8 cellular contexts compared by ENCODE assay signal in the genomic region with DNA sequence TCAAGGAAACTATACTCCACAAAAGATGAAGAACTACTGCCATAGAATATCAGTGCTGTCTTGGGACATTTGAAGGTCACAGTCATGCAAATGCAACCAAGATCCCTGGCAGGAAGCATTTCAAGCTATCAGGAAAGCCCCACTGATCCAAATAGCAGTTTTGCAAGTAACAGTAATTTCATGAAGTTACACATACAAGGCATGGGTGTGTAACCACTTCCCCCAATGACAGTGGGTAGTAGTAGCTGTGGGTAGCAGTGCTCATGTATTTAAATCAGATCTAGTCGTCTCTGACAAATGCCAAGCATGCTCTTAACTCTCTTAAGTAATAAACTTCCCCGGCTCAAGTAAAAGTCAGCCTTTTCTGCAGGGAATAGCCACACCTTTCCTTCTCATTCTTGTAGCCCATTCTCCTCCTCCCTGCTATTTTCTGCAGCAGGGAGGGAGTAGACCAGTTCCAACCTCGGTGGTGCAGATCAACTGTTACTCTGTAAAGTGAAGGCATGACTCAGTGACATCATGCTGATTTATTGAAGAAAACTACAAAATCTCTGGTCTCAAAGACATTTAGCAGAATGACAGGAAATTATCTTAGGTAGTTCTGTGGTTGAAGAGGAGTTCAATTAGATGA.
DNase-seq lines count a peak whose midpoint lies in the region; ATAC-seq and TF ChIP-seq lines count a peak whose summit lies in the region.

No MANE protein-coding gene starts in this region.

- peaks cover 56% of the 10 kb centered on the region for H3K4me1 Mint-ChIP-seq in nephron progenitor cell

- no peak overlapping the region for H3K27ac Mint-ChIP-seq in nephron progenitor cell

- H3K4me1 ChIP-seq in esophagus squamous epithelium: peaks cover 0 to 22% (median 0%) of the 10 kb centered on the region in 3 donors

- no peaks in the 10 kb centered on the region for H3K36me3 ChIP-seq in esophagus squamous epithelium

- no peaks in the 10 kb centered on the region for H3K9me3 ChIP-seq in esophagus squamous epithelium

- DNase-seq in GM04503 (ENCODE audit: low read depth): peak; percentile 44
- peak; percentile 16 for DNase-seq in fibroblast of pulmonary artery (ENCODE audit: low read depth)
- DNase-seq in NCI-H1092 (lab: John Stamatoyannopoulos, UW): no peak
- DNase-seq in NCI-H82 treated with DMSO at 0.1 percent for 48 hours (lab: John Stamatoyannopoulos, UW; ENCODE audit: unreplicated experiment): no peak
- DNase-seq in esophagus squamous epithelium (lab: John Stamatoyannopoulos, UW): no peak
- no peak for DNase-seq in nephron progenitor cell

- H3K27me3 Mint-ChIP-seq in nephron progenitor cell (ENCODE audit: low read depth, poor library complexity): peaks cover 6% of the 10 kb centered on the region

- intact Hi-C loops in esophagus squamous epithelium (cut with DNase I): no loop called here

- TF ChIP-seq POLR2A in esophagus squamous epithelium (IDR thresholded peaks at IDR 0.05): no peak

- no peaks in the 10 kb centered on the region for H3K36me3 Mint-ChIP-seq in nephron progenitor cell (ENCODE audit: low read depth)

- no peak overlapping the region for H3K27ac ChIP-seq in esophagus squamous epithelium

- H3K9me3 Mint-ChIP-seq in nephron progenitor cell: no peaks in the 10 kb centered on the region

- ATAC-seq in GM21526 (IDR thresholded peaks at IDR 0.05; ENCODE audit: low FRiP score, unreplicated experiment) (peak; percentile 69), HG03558 (IDR thresholded peaks at IDR 0.05; ENCODE audit: extremely low read depth, unreplicated experiment) (peak; percentile 82)

- WGBS in esophagus squamous epithelium, 2 donors: 16 to 19% methylated on average over 3 of the region's 3 CpGs

- H3K27me3 ChIP-seq in esophagus squamous epithelium: no peaks in the 10 kb centered on the region

- no peak overlapping the region for H3K4me3 Mint-ChIP-seq in nephron progenitor cell

- H3K4me3 ChIP-seq in fibroblast of pulmonary artery (replicated peaks; ENCODE audit: low read depth, low read length): no peak overlapping the region
- H3K4me3 ChIP-seq in esophagus squamous epithelium: no peak overlapping the region

- TF ChIP-seq CTCF in fibroblast of pulmonary artery (IDR thresholded peaks at IDR 0.05; ENCODE audit: low read length, missing control alignments) (no peak), esophagus squamous epithelium (IDR thresholded peaks at IDR 0.05) (no peak), nephron progenitor cell (IDR thresholded peaks at IDR 0.05) (no peak)

Comparison
In these comparisons a context has a peak if more than half of its experiments do, and no peak if none do; other contexts are left out.
1. DNase-seq: peak in GM04503 (single experiment) and fibroblast of pulmonary artery (single experiment); none in NCI-H1092 (single experiment), NCI-H82 treated with DMSO at 0.1 percent for 48 hours (single experiment), esophagus squamous epithelium (single experiment) and nephron progenitor cell (single experiment).